In the genomic region with DNA sequence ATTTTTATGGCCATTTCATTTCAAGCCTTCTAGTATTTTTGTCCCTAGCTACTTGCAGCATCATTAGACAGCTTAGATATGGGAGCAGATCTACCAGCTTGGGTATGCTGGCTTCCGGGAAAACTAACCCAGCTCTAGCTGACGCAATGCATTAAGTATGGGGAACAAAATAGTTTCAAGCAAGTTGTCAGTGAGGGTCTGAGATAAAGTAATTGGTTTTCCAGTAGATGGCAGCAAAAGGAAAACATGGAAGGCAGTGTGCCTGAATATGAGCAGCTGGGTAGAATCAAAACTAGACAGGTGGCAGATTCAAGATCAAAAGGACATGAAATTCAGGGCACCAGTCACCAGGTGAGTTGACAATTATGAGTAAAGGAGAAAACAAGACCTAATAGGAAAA, we compare ENCODE assay signal across 9 cellular contexts.
DNase-seq lines count a peak whose midpoint lies in the region; ATAC-seq and TF ChIP-seq lines count a peak whose summit lies in the region.
"Had no signal": no experiment of that assay in that cellular context is flagged by ENCODE, and none has a peak within 500 bp of the region (broad histone marks: within the 10 kb centered on the region; RNA-seq: fewer than 3 reads in every experiment).

No MANE protein-coding gene starts in this region.

- H3K9ac ChIP-seq in skeletal muscle satellite cell (ENCODE audit: low read depth, low read length), result peak overlapping the region; percentile 59

- ATAC-seq in HG02884 (IDR thresholded peaks at IDR 0.05; ENCODE audit: unreplicated experiment), result no peak
- no peak for ATAC-seq in HG03097 (IDR thresholded peaks at IDR 0.05; ENCODE audit: low FRiP score, unreplicated experiment)

- in situ Hi-C loops in ACHN (cut with HindIII; ENCODE audit: low pct_ligation_motif_present, low pct_unique_long_range_greater_than_20kb, low sequenced_read_pairs), result no loop called here

- H3K4me2 ChIP-seq in skeletal muscle satellite cell (ENCODE audit: low read length), result peak overlapping the region; percentile 44

- H3K4me3 Mint-ChIP-seq in HFFc6, result peak overlapping the region; percentile 66
- H3K4me3 Mint-ChIP-seq: activated naive CD8-positive, alpha-beta T cell had no signal

- H3K27me3 Mint-ChIP-seq in HFFc6 (ENCODE audit: insufficient read depth), result no peaks in the 10 kb centered on the region
- H3K27me3 Mint-ChIP-seq: activated naive CD8-positive, alpha-beta T cell had no signal

- peak overlapping the region; percentile 28 for H3K4me3 ChIP-seq in skeletal muscle satellite cell (ENCODE audit: low read length)

- peaks cover 66% of the 10 kb centered on the region for H3K4me1 Mint-ChIP-seq in HFFc6 (ENCODE audit: low read depth)

- DNase-seq in ACHN, result peak; percentile 82
- DNase-seq in HFFc6, result peak; percentile 86
- DNase-seq in OCI-M1 (lab: John Stamatoyannopoulos, UW), result peak; percentile 94
- DNase-seq in fibroblast of peridontal ligament (ENCODE audit: extremely low read depth), result peak; percentile 91
- DNase-seq in activated naive CD4-positive, alpha-beta T cell (lab: John Stamatoyannopoulos, UW), result no peak

- H3K36me3 Mint-ChIP-seq in HFFc6 (ENCODE audit: low read depth), result no peaks in the 10 kb centered on the region
- H3K36me3 Mint-ChIP-seq: activated naive CD8-positive, alpha-beta T cell had no signal

- H3K9me3 Mint-ChIP-seq in HFFc6, result no peaks in the 10 kb centered on the region

- peaks cover 50% of the 10 kb centered on the region for H3K4me1 ChIP-seq in skeletal muscle satellite cell (ENCODE audit: control insufficient read depth, insufficient read depth, low read length)

- H3K36me3 ChIP-seq in skeletal muscle satellite cell (ENCODE audit: insufficient read depth, low read length), result no peaks in the 10 kb centered on the region

- TF ChIP-seq CTCF in HFFc6 (IDR thresholded peaks at IDR 0.05), result peak; percentile 77

- peak overlapping the region; percentile 65 for H3K27ac Mint-ChIP-seq in HFFc6
- H3K27ac Mint-ChIP-seq: activated naive CD8-positive, alpha-beta T cell had no signal

- no peaks in the 10 kb centered on the region for H3K27me3 ChIP-seq in skeletal muscle satellite cell (ENCODE audit: control insufficient read depth, insufficient read depth, low read length)

- no peaks in the 10 kb centered on the region for H3K9me3 ChIP-seq in skeletal muscle satellite cell (replicated peaks; ENCODE audit: low read length)

Comparison
In these comparisons a context has a peak if more than half of its experiments do, and no peak if none do; other contexts are left out.
1. DNase-seq: peak in ACHN (single experiment), HFFc6 (single experiment), OCI-M1 (single experiment) and fibroblast of peridontal ligament (single experiment); none in activated naive CD4-positive, alpha-beta T cell (0 of 4).